In the genomic region with DNA sequence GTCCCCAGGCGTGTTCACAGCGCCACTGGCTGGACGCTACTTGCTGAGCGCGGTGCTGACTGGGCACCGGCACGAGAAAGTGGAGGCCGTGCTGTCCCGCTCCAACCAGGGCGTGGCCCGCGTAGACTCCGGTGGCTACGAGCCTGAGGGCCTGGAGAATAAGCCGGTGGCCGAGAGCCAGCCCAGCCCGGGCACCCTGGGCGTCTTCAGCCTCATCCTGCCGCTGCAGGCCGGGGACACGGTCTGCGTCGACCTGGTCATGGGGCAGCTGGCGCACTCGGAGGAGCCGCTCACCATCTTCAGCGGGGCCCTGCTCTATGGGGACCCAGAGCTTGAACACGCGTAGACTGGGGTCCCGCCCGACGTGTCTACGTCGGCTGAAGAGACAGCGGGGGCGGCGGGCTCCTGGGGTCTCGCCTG, we compare ENCODE assay signal across 8 cellular contexts. TPM values are rescaled to one million over a fixed set of nuclear protein-coding genes. Genes with fewer than 3 reads are reported as not detected.
DNase-seq lines count a peak whose midpoint lies in the region; ATAC-seq and TF ChIP-seq lines count a peak whose summit lies in the region.

No MANE protein-coding gene starts in this region.

- intact Hi-C loops in tibial artery (cut with DNase I; ENCODE audit: low total_unique reads) = loop anchor here (2.0 to 5.0 kb wide), 2 partner anchors 33 to 115 kb away; partner anchors contain the start of genes AGBL5 and MAPRE3

- H3K4me3 ChIP-seq in MM.1S (ENCODE audit: low read length) (peak overlapping the region; percentile 64), tibial artery (peak overlapping the region; percentile 63 to 85)

- H3K27me3 ChIP-seq in MM.1S (replicated peaks; ENCODE audit: insufficient read depth, low read length) (no peaks in the 10 kb centered on the region), tibial artery (no peaks in the 10 kb centered on the region)

- no peaks in the 10 kb centered on the region for H3K27me3 Mint-ChIP-seq in activated T-cell treated with anti-CD3 and anti-CD28 coated beads, Interleukin-2, amount 50 U/mL, for 24 hours

- H3K4me1 ChIP-seq in MM.1S (ENCODE audit: low read length) (peaks cover 17% of the 10 kb centered on the region), tibial artery (peaks cover 0 to 48% (median 40%) of the 10 kb centered on the region in 4 donors)

- H3K9me3 ChIP-seq in MM.1S (replicated peaks; ENCODE audit: insufficient read depth, low read length) (no peaks in the 10 kb centered on the region), tibial artery (no peaks in the 10 kb centered on the region)

- H3K4me3 Mint-ChIP-seq in activated T-cell treated with anti-CD3 and anti-CD28 coated beads, Interleukin-2, amount 50 U/mL, for 24 hours = peak overlapping the region; percentile 84

- H3K27ac Mint-ChIP-seq in activated T-cell treated with anti-CD3 and anti-CD28 coated beads, Interleukin-2, amount 50 U/mL, for 24 hours = peak overlapping the region; percentile 64

- peaks cover 24% of the 10 kb centered on the region for H3K79me2 ChIP-seq in MM.1S (ENCODE audit: low read length)

- no peaks in the 10 kb centered on the region for H3K9me2 ChIP-seq in MM.1S (replicated peaks; ENCODE audit: insufficient read depth, low read length)

- no peaks in the 10 kb centered on the region for H3K36me3 Mint-ChIP-seq in activated T-cell treated with anti-CD3 and anti-CD28 coated beads, Interleukin-2, amount 50 U/mL, for 24 hours (ENCODE audit: low read depth)

- no peaks in the 10 kb centered on the region for H4K20me1 ChIP-seq in MM.1S (ENCODE audit: insufficient read depth, low read length)

- H3K27ac ChIP-seq in MM.1S (ENCODE audit: low read length) (peak overlapping the region; percentile 46; the same call in 1 of the 2 replicates), tibial artery (peak overlapping the region; percentile 91 to 96)

- TF ChIP-seq CTCF in MM.1S (IDR thresholded peaks at IDR 0.05; ENCODE audit: low read length) (peak; percentile 56), tibial artery (IDR thresholded peaks at IDR 0.05) (peak; percentile 15 to 52)

- peak overlapping the region; percentile 59 for H3K4me2 ChIP-seq in MM.1S (ENCODE audit: low read depth, low read length)

- H3F3A ChIP-seq in MM.1S (ENCODE audit: insufficient read depth, low read length) = peaks cover 24% of the 10 kb centered on the region

- ATAC-seq in GM21390 (IDR thresholded peaks at IDR 0.05; ENCODE audit: unreplicated experiment) = peak; percentile 3

- H3K9ac ChIP-seq in MM.1S (ENCODE audit: low read length) = peak overlapping the region; percentile 65; the same call in 1 of the 2 replicates

- no peaks in the 10 kb centered on the region for H3K9me3 Mint-ChIP-seq in activated T-cell treated with anti-CD3 and anti-CD28 coated beads, Interleukin-2, amount 50 U/mL, for 24 hours

- peak; percentile 12 for DNase-seq in DMS153 (lab: John Stamatoyannopoulos, UW)
- DNase-seq in MM.1S = peak; percentile 59
- DNase-seq in activated T-cell treated with anti-CD3 and anti-CD28 coated beads, Interleukin-2, amount 50 U/mL, for 24 hours = peak; percentile 72
- peak; percentile 54 for DNase-seq in fibroblast of peridontal ligament (ENCODE audit: extremely low read depth)
- peak; percentile 78 for DNase-seq in myocyte (ENCODE audit: low read depth)
- DNase-seq in tibial artery = peak; percentile 86 to 94
- DNase-seq in SK-N-DZ (ENCODE audit: low spot score) = no peak

- H2AFZ ChIP-seq in MM.1S (ENCODE audit: low read length) = peak overlapping the region; percentile 29

- H3K4me1 Mint-ChIP-seq in activated T-cell treated with anti-CD3 and anti-CD28 coated beads, Interleukin-2, amount 50 U/mL, for 24 hours (ENCODE audit: low read depth) = peaks cover 33% of the 10 kb centered on the region

- no peaks in the 10 kb centered on the region for H3K36me3 ChIP-seq in MM.1S (replicated peaks; ENCODE audit: insufficient read depth, low read length)
- peaks cover 10 to 19% (median 18%) of the 10 kb centered on the region in 3 donors for H3K36me3 ChIP-seq in tibial artery

RNA-seq across cellular contexts. Expression of gene KHK, which starts 0.9 kb away (rescaled TPM):
- total RNA-seq in myocyte = 0.21 and 0.24 TPM in 2 replicates
- polyA plus RNA-seq in myocyte (2012) = 0.91 TPM
- 4.9 and 7.8 TPM in 2 replicates for polyA plus RNA-seq in SK-N-DZ (2014; cell fraction: cytosol; rRNA removed)
- polyA plus RNA-seq in SK-N-DZ (2014; cell fraction: nucleus; rRNA removed) = 6.1 and 12.6 TPM in 2 replicates

RNA-seq across cellular contexts. Expression of gene EMILIN1, which starts 7.3 kb away (rescaled TPM):
- 4.3 and 6.8 TPM in 2 replicates for total RNA-seq in myocyte
- polyA plus RNA-seq in myocyte (2012) = 8.5 TPM
- polyA plus RNA-seq in SK-N-DZ (2014; cell fraction: cytosol; rRNA removed) = 17.8 and 47.2 TPM in 2 replicates
- 56.5 and 59.9 TPM in 2 replicates for polyA plus RNA-seq in SK-N-DZ (2014; cell fraction: nucleus; rRNA removed)

RNA-seq across cellular contexts. Expression of gene OST4, which starts 14.2 kb away (rescaled TPM):
- total RNA-seq in myocyte = 278 and 316 TPM in 2 replicates
- polyA plus RNA-seq in myocyte (2012) = 975 TPM
- polyA plus RNA-seq in SK-N-DZ (2014; cell fraction: cytosol; rRNA removed) = 168 and 322 TPM in 2 replicates
- 122 and 126 TPM in 2 replicates for polyA plus RNA-seq in SK-N-DZ (2014; cell fraction: nucleus; rRNA removed)

RNA-seq across cellular contexts. Expression of gene CGREF1, which starts 33.2 kb away (rescaled TPM):
- 0.27 and 0.62 TPM in 2 replicates for total RNA-seq in myocyte
- 0.88 TPM for polyA plus RNA-seq in myocyte (2012)
- 4.1 and 6.1 TPM in 2 replicates for polyA plus RNA-seq in SK-N-DZ (2014; cell fraction: cytosol; rRNA removed)
- 4.3 and 6.5 TPM in 2 replicates for polyA plus RNA-seq in SK-N-DZ (2014; cell fraction: nucleus; rRNA removed)

RNA-seq across cellular contexts. Expression of gene AGBL5, which starts 34.2 kb away (rescaled TPM):
- 17.8 and 25.9 TPM in 2 replicates for total RNA-seq in myocyte
- polyA plus RNA-seq in myocyte (2012) = 41.3 TPM
- 34.5 and 36.8 TPM in 2 replicates for polyA plus RNA-seq in SK-N-DZ (2014; cell fraction: cytosol; rRNA removed)
- 24.5 and 33.6 TPM in 2 replicates for polyA plus RNA-seq in SK-N-DZ (2014; cell fraction: nucleus; rRNA removed)
